Comparison of ENCODE assay signal across 8 cellular contexts in the genomic region with DNA sequence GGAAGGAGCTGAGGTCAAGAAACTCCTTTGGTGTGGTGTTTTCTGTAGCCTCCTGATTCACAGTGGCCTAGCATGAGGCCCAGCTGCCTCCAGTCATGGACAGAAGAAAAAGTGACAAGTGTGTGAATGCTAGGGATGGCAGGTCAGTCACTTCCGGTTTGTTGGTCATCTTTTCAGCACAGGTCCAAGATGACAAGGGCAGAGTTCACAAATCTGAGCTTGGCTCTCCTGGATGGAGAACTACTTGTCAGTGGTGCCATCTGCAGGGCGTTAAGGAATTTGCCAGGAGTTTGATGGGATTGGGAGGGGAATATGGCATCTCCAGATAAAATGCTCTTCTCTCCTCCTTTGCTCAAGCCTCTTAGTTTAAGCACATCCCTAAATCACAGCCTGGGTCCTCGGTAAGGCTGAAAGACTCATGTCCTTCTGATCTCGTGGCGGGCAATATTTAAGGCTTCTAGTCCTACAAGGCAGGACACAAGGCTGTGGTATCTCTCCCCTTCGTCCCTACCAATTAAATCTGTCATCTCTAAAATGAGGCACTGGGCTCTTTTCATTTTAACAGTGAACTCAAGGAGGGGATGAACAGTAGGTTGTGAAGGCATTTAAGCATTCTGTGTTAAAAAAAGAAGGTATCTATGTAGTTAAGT. TPM values are rescaled to one million over a fixed set of nuclear protein-coding genes. Genes with fewer than 3 reads are reported as not detected.
DNase-seq lines count a peak whose midpoint lies in the region; ATAC-seq and TF ChIP-seq lines count a peak whose summit lies in the region.

No MANE protein-coding gene starts in this region.

- CTCF ChIA-PET in activated CD4-positive, alpha-beta memory T cell treated with anti-CD3 and anti-CD28 coated beads, Interleukin-2, amount 10 ng/mL, durations not matched to agents 7 days and 5 days (lab: Charles Lee), result interaction anchor here (0.7 kb wide), 1 partner anchor 9 kb away, joined by 3 read pairs; no protein-coding TSS in a partner anchor

- H3K36me3 ChIP-seq in thoracic aorta, result no peaks in the 10 kb centered on the region

- H3K4me3 ChIP-seq in thoracic aorta, result no peak overlapping the region

- H3K9me3 ChIP-seq in thoracic aorta, result no peaks in the 10 kb centered on the region

- peak; percentile 50 for ATAC-seq in thoracic aorta (ENCODE audit: insufficient number of reproducible peaks, low FRiP score, low read depth)
- no peak for ATAC-seq in stimulated activated naive B cell treated with anti-CD40 and anti-IgM and Interleukin-4, amounts not matched to agents 10 μg/mL and 1 μg/mL and 100 μg/mL, for 72 hours (replicated peaks)

- POLR2A ChIA-PET in activated CD4-positive, alpha-beta memory T cell treated with anti-CD3 and anti-CD28 coated beads, Interleukin-2, amount 10 ng/mL, durations not matched to agents 7 days and 5 days (lab: Charles Lee), result interaction anchor here (1.0 to 4.4 kb wide), 2 partner anchors 10 to 13 kb away, joined by 3 to 43 read pairs; a partner anchor contains a TSS

- no peaks in the 10 kb centered on the region for H3K27me3 Mint-ChIP-seq in stimulated activated naive B cell treated with anti-CD40 and anti-IgM and Interleukin-4, amounts not matched to agents 10 μg/mL and 1 μg/mL and 100 μg/mL, for 72 hours
- peaks cover 3% of the 10 kb centered on the region for H3K27me3 Mint-ChIP-seq in activated CD4-positive, alpha-beta memory T cell treated with anti-CD3 and anti-CD28 coated beads, Interleukin-2, amount 10 ng/mL, durations not matched to agents 7 days and 5 days

- H3K27me3 ChIP-seq in thoracic aorta (replicated peaks; ENCODE audit: insufficient read depth), result no peaks in the 10 kb centered on the region

- H3K4me1 ChIP-seq in thoracic aorta (ENCODE audit: control insufficient read depth in 1 of 2, low read depth in 2 of 2), result no peaks in the 10 kb centered on the region

- DNase-seq in DMS53 (lab: John Stamatoyannopoulos, UW), result peak; percentile 83
- DNase-seq in NCI-H146 treated with DMSO at 0.1 percent for 48 hours (lab: John Stamatoyannopoulos, UW; ENCODE audit: unreplicated experiment), result peak; percentile 80
- DNase-seq in astrocyte of the hippocampus (ENCODE audit: low read depth, low spot score), result peak; percentile 70
- DNase-seq in inferior parietal cortex (ENCODE audit: extremely low spot score), result peak; percentile 66
- no peak for DNase-seq in thoracic aorta (ENCODE audit: low spot score)
- no peak for DNase-seq in stimulated activated naive B cell treated with anti-CD40 and anti-IgM and Interleukin-4, amounts not matched to agents 10 μg/mL and 1 μg/mL and 100 μg/mL, for 72 hours
- no peak for DNase-seq in activated gamma-delta T cell treated with Interleukin-2 at 50 U/mL for 16 hours
- DNase-seq in activated CD4-positive, alpha-beta memory T cell treated with anti-CD3 and anti-CD28 coated beads, Interleukin-2, amount 10 ng/mL, durations not matched to agents 7 days and 5 days, result no peak

- no peak overlapping the region for H3K27ac Mint-ChIP-seq in stimulated activated naive B cell treated with anti-CD40 and anti-IgM and Interleukin-4, amounts not matched to agents 10 μg/mL and 1 μg/mL and 100 μg/mL, for 72 hours
- no peak overlapping the region for H3K27ac Mint-ChIP-seq in activated CD4-positive, alpha-beta memory T cell treated with anti-CD3 and anti-CD28 coated beads, Interleukin-2, amount 10 ng/mL, durations not matched to agents 7 days and 5 days

- no peaks in the 10 kb centered on the region for H3K9me3 Mint-ChIP-seq in stimulated activated naive B cell treated with anti-CD40 and anti-IgM and Interleukin-4, amounts not matched to agents 10 μg/mL and 1 μg/mL and 100 μg/mL, for 72 hours
- no peaks in the 10 kb centered on the region for H3K9me3 Mint-ChIP-seq in activated CD4-positive, alpha-beta memory T cell treated with anti-CD3 and anti-CD28 coated beads, Interleukin-2, amount 10 ng/mL, durations not matched to agents 7 days and 5 days

- H3K4me1 Mint-ChIP-seq in stimulated activated naive B cell treated with anti-CD40 and anti-IgM and Interleukin-4, amounts not matched to agents 10 μg/mL and 1 μg/mL and 100 μg/mL, for 72 hours, result no peaks in the 10 kb centered on the region
- H3K4me1 Mint-ChIP-seq in activated CD4-positive, alpha-beta memory T cell treated with anti-CD3 and anti-CD28 coated beads, Interleukin-2, amount 10 ng/mL, durations not matched to agents 7 days and 5 days, result no peaks in the 10 kb centered on the region

- H3K36me3 Mint-ChIP-seq in stimulated activated naive B cell treated with anti-CD40 and anti-IgM and Interleukin-4, amounts not matched to agents 10 μg/mL and 1 μg/mL and 100 μg/mL, for 72 hours, result no peaks in the 10 kb centered on the region
- H3K36me3 Mint-ChIP-seq in activated CD4-positive, alpha-beta memory T cell treated with anti-CD3 and anti-CD28 coated beads, Interleukin-2, amount 10 ng/mL, durations not matched to agents 7 days and 5 days (ENCODE audit: low read depth), result peaks cover 4% of the 10 kb centered on the region

- H3K27ac ChIP-seq in thoracic aorta, result no peak overlapping the region

- no peak overlapping the region for H3K4me3 Mint-ChIP-seq in stimulated activated naive B cell treated with anti-CD40 and anti-IgM and Interleukin-4, amounts not matched to agents 10 μg/mL and 1 μg/mL and 100 μg/mL, for 72 hours
- no peak overlapping the region for H3K4me3 Mint-ChIP-seq in activated CD4-positive, alpha-beta memory T cell treated with anti-CD3 and anti-CD28 coated beads, Interleukin-2, amount 10 ng/mL, durations not matched to agents 7 days and 5 days

- TF ChIP-seq CTCF in thoracic aorta (IDR thresholded peaks at IDR 0.05), result peak; percentile 53

RNA-seq across cellular contexts. Expression of a gene that starts 10.0 kb away (rescaled TPM):
- 100 to 1,000 TPM; 501 to 945 TPM for total RNA-seq in thoracic aorta
- total RNA-seq in activated CD4-positive, alpha-beta memory T cell treated with anti-CD3 and anti-CD28 coated beads, Interleukin-2, amount 10 ng/mL, durations not matched to agents 7 days and 5 days, result 1,000 to 10,000 TPM; 1,691 to 1,705 TPM

RNA-seq across cellular contexts. Expression of a gene that starts 10.5 kb away (rescaled TPM):
- total RNA-seq in thoracic aorta, result 10 to 100 TPM; 77.7 to 93.4 TPM
- total RNA-seq in activated CD4-positive, alpha-beta memory T cell treated with anti-CD3 and anti-CD28 coated beads, Interleukin-2, amount 10 ng/mL, durations not matched to agents 7 days and 5 days, result 10 to 100 TPM; 82.8 to 85.3 TPM

RNA-seq across cellular contexts. Expression of a gene that starts 26.6 kb away (rescaled TPM):
- 1 to 10 TPM; 1.2 to 2.4 TPM for total RNA-seq in thoracic aorta
- total RNA-seq in activated CD4-positive, alpha-beta memory T cell treated with anti-CD3 and anti-CD28 coated beads, Interleukin-2, amount 10 ng/mL, durations not matched to agents 7 days and 5 days, result under 1 TPM; 0.08 to 0.20 TPM

RNA-seq across cellular contexts. Expression of a gene that starts 51.4 kb away (rescaled TPM):
- total RNA-seq in thoracic aorta, result 1 to 10 TPM in 1 of 2 donors, not detected in 1; 1.3 TPM
- 10 to 100 TPM; 14.8 to 15.8 TPM for total RNA-seq in activated CD4-positive, alpha-beta memory T cell treated with anti-CD3 and anti-CD28 coated beads, Interleukin-2, amount 10 ng/mL, durations not matched to agents 7 days and 5 days

Comparison
In these comparisons a context has a peak if more than half of its experiments do, and no peak if none do; other contexts are left out.
1. DNase-seq: peak in DMS53 (single experiment), NCI-H146 treated with DMSO at 0.1 percent for 48 hours (single experiment), astrocyte of the hippocampus (single experiment) and inferior parietal cortex (single experiment); none in thoracic aorta (single experiment), stimulated activated naive B cell treated with anti-CD40 and anti-IgM and Interleukin-4, amounts not matched to agents 10 μg/mL and 1 μg/mL and 100 μg/mL, for 72 hours (single experiment), activated gamma-delta T cell treated with Interleukin-2 at 50 U/mL for 16 hours (single experiment) and activated CD4-positive, alpha-beta memory T cell treated with anti-CD3 and anti-CD28 coated beads, Interleukin-2, amount 10 ng/mL, durations not matched to agents 7 days and 5 days (single experiment).